ENCODE assay signal across 8 cellular contexts in genomic region chr16:1342526-1343427, GRCh38. TPM values are rescaled to one million over a fixed set of nuclear protein-coding genes. Genes with fewer than 3 reads are reported as not detected.
A peak's percentile ranks its signal among the peaks of the same experiment; 100 is the strongest.
DNase-seq lines count a peak whose midpoint lies in the region; ATAC-seq and TF ChIP-seq lines count a peak whose summit lies in the region.

No MANE protein-coding gene starts in this region.

- H3K27ac Mint-ChIP-seq in naive B cell: peak overlapping the region; percentile 16 to 84 (median 72)
- peak overlapping the region; percentile 74 for H3K27ac Mint-ChIP-seq in stimulated activated effector memory CD8-positive, alpha-beta T cell treated with anti-CD3 and anti-CD28 coated beads, Interleukin-12 subunit alpha, Interleukin-12 subunit beta, amount 100 ng/mL, for 72 hours

- TF ChIP-seq CTCF in OCI-LY7 (conservative IDR thresholded peaks at IDR 0.05; ENCODE audit: low read length): peak; percentile 31; the same call in 1 of the 2 replicates
- no peak for TF ChIP-seq CTCF in esophagus squamous epithelium (IDR thresholded peaks at IDR 0.05)

- peak overlapping the region; percentile 45 for H3K4me3 ChIP-seq in Jurkat, Clone E6-1 (ENCODE audit: low read length)
- H3K4me3 ChIP-seq in OCI-LY7 (ENCODE audit: low read depth, low read length, poor library complexity, severe bottlenecking) (peak overlapping the region; percentile 57), esophagus squamous epithelium (peak overlapping the region; percentile 10 to 49 (median 33))

- ATAC-seq in GM21786 (IDR thresholded peaks at IDR 0.05; ENCODE audit: unreplicated experiment): peak; percentile 82
- peak; percentile 76 to 79 for ATAC-seq in naive B cell (ENCODE audit: low read depth in 2 of 2)
- ATAC-seq in stimulated activated effector memory CD8-positive, alpha-beta T cell treated with anti-CD3 and anti-CD28 coated beads, Interleukin-12 subunit alpha, Interleukin-12 subunit beta, amount 100 ng/mL, for 72 hours: peak; percentile 90

- H3K9me3 ChIP-seq in OCI-LY7 (ENCODE audit: low read length) (no peaks in the 10 kb centered on the region), esophagus squamous epithelium (no peaks in the 10 kb centered on the region)

- POLR2A ChIA-PET in OCI-LY7 (lab: Charles Lee): interaction anchor here (0.7 to 1.3 kb wide), 2 partner anchors 11 to 248 kb away, joined by 4 to 5 read pairs; no protein-coding TSS in a partner anchor

- no peaks in the 10 kb centered on the region for H3K9me2 ChIP-seq in OCI-LY7 (ENCODE audit: insufficient read depth, low read length)

- no peaks in the 10 kb centered on the region for H4K20me1 ChIP-seq in OCI-LY7 (ENCODE audit: insufficient read depth, low read length)

- no peaks in the 10 kb centered on the region for H3K9me3 Mint-ChIP-seq in naive B cell
- H3K9me3 Mint-ChIP-seq in stimulated activated effector memory CD8-positive, alpha-beta T cell treated with anti-CD3 and anti-CD28 coated beads, Interleukin-12 subunit alpha, Interleukin-12 subunit beta, amount 100 ng/mL, for 72 hours: no peaks in the 10 kb centered on the region

- CTCF ChIA-PET in OCI-LY7 (lab: Charles Lee; ENCODE audit: unreplicated experiment): interaction anchor here (0.5 to 1.1 kb wide), 9 partner anchors 11 to 1474 kb away, joined by 3 to 6 read pairs (median 5); partner anchors contain the start of gene PRSS21

- no peaks in the 10 kb centered on the region for H3K36me3 Mint-ChIP-seq in naive B cell
- H3K36me3 Mint-ChIP-seq in stimulated activated effector memory CD8-positive, alpha-beta T cell treated with anti-CD3 and anti-CD28 coated beads, Interleukin-12 subunit alpha, Interleukin-12 subunit beta, amount 100 ng/mL, for 72 hours: peaks cover 6% of the 10 kb centered on the region

- peak overlapping the region; percentile 55 for H3K27ac ChIP-seq in OCI-LY7 (ENCODE audit: low read depth, low read length, poor library complexity, severe bottlenecking)
- peak overlapping the region in 2 of 4 donors; percentile 57 to 58 for H3K27ac ChIP-seq in esophagus squamous epithelium

- peaks cover 13 to 18% (median 17%) of the 10 kb centered on the region in 3 donors for H3K4me1 Mint-ChIP-seq in naive B cell
- peaks cover 18% of the 10 kb centered on the region for H3K4me1 Mint-ChIP-seq in stimulated activated effector memory CD8-positive, alpha-beta T cell treated with anti-CD3 and anti-CD28 coated beads, Interleukin-12 subunit alpha, Interleukin-12 subunit beta, amount 100 ng/mL, for 72 hours

- H2AFZ ChIP-seq in OCI-LY7 (ENCODE audit: low read length): peak overlapping the region; percentile 8; the same call in 1 of the 2 replicates

- intact Hi-C loops in OCI-LY7 (cut with micrococcal nuclease; ENCODE audit: unreplicated experiment): loop anchor here (1.0 kb wide), 1 partner anchor 11 kb away; no protein-coding TSS in a partner anchor
- intact Hi-C loops in esophagus squamous epithelium (cut with DNase I): no loop called here

- whole genome bisulfite sequencing in esophagus squamous epithelium, 2 donors: 6% methylated on average over 24 to 33 of the region's 49 CpGs

- H3K79me2 ChIP-seq in OCI-LY7 (ENCODE audit: insufficient read depth, low read depth, low read length): no peaks in the 10 kb centered on the region

- peaks cover 0 to 29% (median 0%) of the 10 kb centered on the region in 4 donors for H3K27me3 ChIP-seq in esophagus squamous epithelium

- no peak for TF ChIP-seq POLR2A in esophagus squamous epithelium (IDR thresholded peaks at IDR 0.05)

- BruUV-seq in OCI-LY7 (replicated peaks; lab: Mats Ljungman, UMichigan): no TSS peak

- peak overlapping the region; percentile 76 for H3K4me2 ChIP-seq in OCI-LY7 (ENCODE audit: low read length)

- DNase-seq in DMS79 treated with DMSO at 0.1 percent for 48 hours (lab: John Stamatoyannopoulos, UW): peak; percentile 95
- DNase-seq in Jurkat, Clone E6-1 (ENCODE audit: low read depth, low spot score): peak; percentile 94
- DNase-seq in OCI-LY7 (ENCODE audit: low spot score): peak; percentile 98
- peak; percentile 89 for DNase-seq in activated T-cell treated with anti-CD3 and anti-CD28 coated beads for 24 hours (ENCODE audit: low read depth)
- DNase-seq in esophagus squamous epithelium (lab: John Stamatoyannopoulos, UW): peak; percentile 79
- peak; percentile 93 for DNase-seq in naive B cell
- DNase-seq in stimulated activated effector memory CD8-positive, alpha-beta T cell treated with anti-CD3 and anti-CD28 coated beads, Interleukin-12 subunit alpha, Interleukin-12 subunit beta, amount 100 ng/mL, for 72 hours (ENCODE audit: low spot score in 2 of 2): peak; percentile 73 to 95

- H3K4me1 ChIP-seq in OCI-LY7 (ENCODE audit: insufficient read depth, low read length, poor library complexity, severe bottlenecking) (peaks cover 18% of the 10 kb centered on the region), esophagus squamous epithelium (peaks cover 21 to 42% (median 25%) of the 10 kb centered on the region in 3 donors)

- no peaks in the 10 kb centered on the region for H3K27me3 Mint-ChIP-seq in naive B cell

- H3K4me3 Mint-ChIP-seq in naive B cell: peak overlapping the region; percentile 46 to 93 (median 76)
- H3K4me3 Mint-ChIP-seq in stimulated activated effector memory CD8-positive, alpha-beta T cell treated with anti-CD3 and anti-CD28 coated beads, Interleukin-12 subunit alpha, Interleukin-12 subunit beta, amount 100 ng/mL, for 72 hours: peak overlapping the region; percentile 65

- H3K36me3 ChIP-seq in OCI-LY7 (ENCODE audit: insufficient read depth, low read length): no peaks in the 10 kb centered on the region
- H3K36me3 ChIP-seq in esophagus squamous epithelium: peaks cover 0 to 2% (median 0%) of the 10 kb centered on the region in 3 donors

RNA-seq across cellular contexts. Expression of gene TSR3, which starts 8.9 kb away (rescaled TPM):
- 65.9 TPM for polyA plus RNA-seq in Jurkat, Clone E6-1 (2012; ENCODE audit: insufficient read depth, insufficient read length)
- total RNA-seq in OCI-LY7 (2014; rRNA removed; shearing (Covaris generic)): 75.8 and 99.4 TPM in 2 replicates
- total RNA-seq in OCI-LY7 (2022) (43.5 and 47.2 TPM in 2 replicates), esophagus squamous epithelium (10 to 100 TPM; 57.6 to 87.4 (median 70.5) TPM)
- 100 to 1,000 TPM in 3 of 6 donors, 10 to 100 TPM in 3; 87.9 to 103 (median 99.1) TPM for polyA plus RNA-seq in naive B cell (ENCODE audit: low read depth in 6 of 6)

RNA-seq across cellular contexts. Expression of gene GNPTG, which starts 9.0 kb away (rescaled TPM):
- 20.4 TPM for polyA plus RNA-seq in Jurkat, Clone E6-1 (2012; ENCODE audit: insufficient read depth, insufficient read length)
- 21.3 and 22.5 TPM in 2 replicates for total RNA-seq in OCI-LY7 (2014; rRNA removed; shearing (Covaris generic))
- total RNA-seq in OCI-LY7 (2022): 24.1 and 26.6 TPM in 2 replicates
- 10 to 100 TPM; 21.6 to 46.9 (median 37.8) TPM for total RNA-seq in esophagus squamous epithelium
- polyA plus RNA-seq in naive B cell (ENCODE audit: low read depth in 6 of 6): 10 to 100 TPM; 39.7 to 52.1 (median 44.6) TPM

RNA-seq across cellular contexts. Expression of gene BAIAP3, which starts 9.3 kb away (rescaled TPM):
- polyA plus RNA-seq in Jurkat, Clone E6-1 (2012; ENCODE audit: insufficient read depth, insufficient read length): 0.70 TPM
- 2.9 and 6.3 TPM in 2 replicates for total RNA-seq in OCI-LY7 (2014; rRNA removed; shearing (Covaris generic))
- total RNA-seq in OCI-LY7 (2022) (2.4 and 3.2 TPM in 2 replicates), esophagus squamous epithelium (1 to 10 TPM in 2 of 4 donors, under 1 TPM in 2; 0.68 to 2.7 (median 1.00) TPM)
- 1 to 10 TPM in 1 of 6 donors, under 1 TPM in 4, not detected in 1; 0.20 to 1.3 (median 0.67) TPM for polyA plus RNA-seq in naive B cell (ENCODE audit: low read depth in 6 of 6)

RNA-seq across cellular contexts. Expression of gene UBE2I, which starts 33.3 kb away (rescaled TPM):
- polyA plus RNA-seq in Jurkat, Clone E6-1 (2012; ENCODE audit: insufficient read depth, insufficient read length): 354 TPM
- 122 and 126 TPM in 2 replicates for total RNA-seq in OCI-LY7 (2014; rRNA removed; shearing (Covaris generic))
- total RNA-seq in OCI-LY7 (2022) (323 and 349 TPM in 2 replicates), esophagus squamous epithelium (10 to 100 TPM; 31.8 to 88.1 (median 76.3) TPM)
- polyA plus RNA-seq in naive B cell (ENCODE audit: low read depth in 6 of 6): 100 to 1,000 TPM in 5 of 6 donors, 10 to 100 TPM in 1; 99.5 to 121 (median 114) TPM
